22 cellular contexts compared by ENCODE assay signal in the genomic region with DNA sequence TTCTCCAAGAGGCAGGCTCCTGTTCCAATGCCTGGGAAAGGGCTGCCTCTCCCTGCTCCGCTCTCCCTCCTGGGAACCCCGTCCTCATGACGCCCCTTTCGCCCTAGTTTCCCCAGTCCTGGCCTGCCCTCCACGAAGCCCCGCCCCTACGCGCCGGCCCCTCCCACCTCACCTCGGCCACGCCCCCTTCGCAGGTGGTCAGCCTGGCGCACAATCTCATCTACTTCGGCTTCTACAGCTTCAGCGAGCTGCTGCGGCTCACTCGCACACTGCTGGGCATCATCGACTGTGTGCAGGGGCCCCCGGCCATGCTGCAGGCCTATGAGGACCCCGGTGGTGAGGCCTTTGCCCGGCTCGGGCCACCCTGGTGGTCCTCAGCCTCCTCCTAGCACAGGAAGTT. TPM values are rescaled to one million over a fixed set of nuclear protein-coding genes. Genes with fewer than 3 reads are reported as not detected.
DNase-seq lines count a peak whose midpoint lies in the region; ATAC-seq and TF ChIP-seq lines count a peak whose summit lies in the region.
"Had no signal": no experiment of that assay in that cellular context is flagged by ENCODE, and none has a peak within 500 bp of the region (broad histone marks: within the 10 kb centered on the region; RNA-seq: fewer than 3 reads in every experiment).

No MANE protein-coding gene starts in this region.

- H3K27me3 Mint-ChIP-seq in H9 (ENCODE audit: low read depth) (no peaks in the 10 kb centered on the region; the same call in 1 of the 2 replicates), neural progenitor cell (ENCODE audit: insufficient read depth, low read depth) (peaks cover 5% of the 10 kb centered on the region)

- H2BK20ac ChIP-seq in H9 (ENCODE audit: low read depth, low read length, poor library complexity, severe bottlenecking), result no peak overlapping the region

- H2BK5ac ChIP-seq in H9 (ENCODE audit: insufficient read length, low read length), result no peak overlapping the region

- H2AFZ ChIP-seq in H9 (ENCODE audit: low read length), result no peak overlapping the region
- H2AFZ ChIP-seq in neural progenitor cell (replicated peaks), result no peak overlapping the region
- H2AFZ ChIP-seq: GM23248 had no signal

- no CpG with 5 or more reads among the region's 22 CpGs for WGBS in H9 (ENCODE audit: extremely low coverage, insufficient read length, low lambda C conversion rate)

- DNase-seq in COLO829 (ENCODE audit: low spot score) (peak; percentile 25), H9 (peak; percentile 70), epithelial cell of prostate (ENCODE audit: low read depth, low spot score) (no peak), neural progenitor cell (ENCODE audit: low spot score) (peak; percentile 20), GOT3 (lab: John Stamatoyannopoulos, UW) (no peak), NCI-H345 (lab: John Stamatoyannopoulos, UW) (no peak)
- DNase-seq: BE2C, DMS79, KBM-7, NCI-H1092 treated with DMSO at 0.1 percent for 48 hours, NCI-H1436 treated with DMSO at 0.1 percent for 48 hours, NCI-H2029, NCI-H2227 treated with DMSO at 0.1 percent for 48 hours, NCI-H524 treated with DMSO at 0.1 percent for 48 hours, NCI-H82 had no signal

- H3T11ph ChIP-seq in H9 (ENCODE audit: low read length), result no peak overlapping the region

- no peak for TF ChIP-seq CTCF in H9 (conservative IDR thresholded peaks at IDR 0.05)
- no peak for TF ChIP-seq CTCF in neural progenitor cell (IDR thresholded peaks at IDR 0.05)

- no peak overlapping the region for H2BK12ac ChIP-seq in H9 (ENCODE audit: insufficient read length, low read depth, low read length)

- H3K27ac Mint-ChIP-seq in H9 (no peak overlapping the region; a peak in 1 of 7 replicates), neural progenitor cell (no peak overlapping the region)

- no peak overlapping the region for H3K56ac ChIP-seq in H9 (ENCODE audit: insufficient read length, low read depth, low read length)

- H3K4me3 Mint-ChIP-seq in H9 (no peak overlapping the region), neural progenitor cell (no peak overlapping the region)

- H3K36me3 Mint-ChIP-seq in H9 (ENCODE audit: insufficient read depth in 1 of 3, low read depth in 3 of 3) (peaks cover 27 to 77% (median 52%) of the 10 kb centered on the region in 3 experiments; a peak in 6 of 7 replicates), neural progenitor cell (no peaks in the 10 kb centered on the region)

- H3K4me1 ChIP-seq in H9 (ENCODE audit: insufficient read depth, low read length) (no peaks in the 10 kb centered on the region), neural progenitor cell (peaks cover 16% of the 10 kb centered on the region)

- peaks cover 7% of the 10 kb centered on the region for H3F3A ChIP-seq in neural progenitor cell (ENCODE audit: low read depth)

- no peak overlapping the region for H3K23ac ChIP-seq in H9 (ENCODE audit: insufficient read length, low read depth, low read length)

- H2AK5ac ChIP-seq in H9 (ENCODE audit: insufficient read length, low read length), result no peak overlapping the region

- ATAC-seq in GM19035 (IDR thresholded peaks at IDR 0.05; ENCODE audit: unreplicated experiment) (no peak), HG03039 (IDR thresholded peaks at IDR 0.05; ENCODE audit: unreplicated experiment) (no peak)
- ATAC-seq: HepG2, Panc1 had no signal

- no peaks in the 10 kb centered on the region for H3K36me3 ChIP-seq in neural progenitor cell
- H3K36me3 ChIP-seq: BE2C had no signal

- H3K18ac ChIP-seq in H9 (ENCODE audit: insufficient read length, low read depth, low read length), result no peak overlapping the region

- no peaks in the 10 kb centered on the region for H3K9me3 ChIP-seq in H9 (ENCODE audit: control insufficient read depth, low read depth, low read length)
- no peaks in the 10 kb centered on the region for H3K9me3 ChIP-seq in neural progenitor cell (ENCODE audit: low read depth)
- H3K9me3 ChIP-seq: BE2C, SJSA1 had no signal

- H3K27me3 ChIP-seq in H9 (ENCODE audit: insufficient read depth, low read length), result no peaks in the 10 kb centered on the region
- H3K27me3 ChIP-seq in neural progenitor cell, result no peaks in the 10 kb centered on the region
- H3K27me3 ChIP-seq: BE2C, SJSA1 had no signal

- H3K4me2 ChIP-seq in H9 (ENCODE audit: insufficient read depth, insufficient read length, low read length) (no peak overlapping the region), neural progenitor cell (no peak overlapping the region)

- H4K8ac ChIP-seq in H9 (replicated peaks; ENCODE audit: insufficient read length, low read depth, low read length), result no peak overlapping the region

- no peak overlapping the region for H3K14ac ChIP-seq in H9 (ENCODE audit: insufficient read depth, low read length)

- no peak overlapping the region for H2BK120ac ChIP-seq in H9 (ENCODE audit: low read depth, low read length, poor library complexity, severe bottlenecking)

- H3K4me3 ChIP-seq in neural progenitor cell, result no peak overlapping the region
- H3K4me3 ChIP-seq: GM23248, SJSA1 had no signal

- H3K4ac ChIP-seq in H9 (ENCODE audit: low read depth, low read length), result no peak overlapping the region

- H3K4me1 Mint-ChIP-seq in H9, result peaks cover 0 to 11% of the 10 kb centered on the region in 2 experiments; a peak in 2 of 4 replicates
- H3K4me1 Mint-ChIP-seq in neural progenitor cell, result peaks cover 23% of the 10 kb centered on the region

- H4K5ac ChIP-seq in H9 (ENCODE audit: insufficient read length, low read depth, low read length), result no peak overlapping the region

- no peaks in the 10 kb centered on the region for H3K79me1 ChIP-seq in H9 (ENCODE audit: insufficient read depth, low read depth, low read length, poor library complexity, severe bottlenecking)

- H2BK15ac ChIP-seq in H9 (ENCODE audit: low read depth, low read length), result no peak overlapping the region

- H3K9me3 Mint-ChIP-seq in H9, result no peaks in the 10 kb centered on the region; a peak in 1 of 5 replicates
- no peaks in the 10 kb centered on the region for H3K9me3 Mint-ChIP-seq in neural progenitor cell

- H3K9ac ChIP-seq in H9 (ENCODE audit: extremely low read depth, insufficient read length, low read length), result no peak overlapping the region
- H3K9ac ChIP-seq in neural progenitor cell, result no peak overlapping the region
- H3K9ac ChIP-seq: GM23248 had no signal

- H3K27ac ChIP-seq in H9 (ENCODE audit: insufficient read length, low read depth, low read length), result no peak overlapping the region
- H3K27ac ChIP-seq in epithelial cell of prostate, result peak overlapping the region; percentile 73
- H3K27ac ChIP-seq in neural progenitor cell, result no peak overlapping the region
- H3K27ac ChIP-seq: GM23248, HL-60, SJSA1 had no signal

- no peaks in the 10 kb centered on the region for H3K23me2 ChIP-seq in H9 (ENCODE audit: insufficient read length, low read depth, low read length, poor library complexity, severe bottlenecking)

- no peaks in the 10 kb centered on the region for H4K20me1 ChIP-seq in H9 (ENCODE audit: control insufficient read depth, insufficient read depth, insufficient read length)
- no peaks in the 10 kb centered on the region for H4K20me1 ChIP-seq in neural progenitor cell (ENCODE audit: low read depth)

- H3K79me2 ChIP-seq in H9 (ENCODE audit: insufficient read depth, low read length) (no peaks in the 10 kb centered on the region), neural progenitor cell (ENCODE audit: low read depth) (no peaks in the 10 kb centered on the region)

- H4K91ac ChIP-seq in H9 (ENCODE audit: insufficient read length, low read depth, low read length), result no peak overlapping the region

RNA-seq across cellular contexts. Expression of gene UQCC2, which starts 40.5 kb away (rescaled TPM):
- total RNA-seq in H9 (2021) (134 and 140 TPM in 2 replicates), neural progenitor cell (ENCODE audit: low replicate concordance) (47.7 and 95.9 TPM in 2 replicates)

RNA-seq across cellular contexts. Expression of gene ITPR3, which starts 49.8 kb away (rescaled TPM):
- total RNA-seq in H9 (2021) (39.1 and 40.3 TPM in 2 replicates), neural progenitor cell (ENCODE audit: low replicate concordance) (1.5 and 3.4 TPM in 2 replicates)

Comparison
In these comparisons a context has a peak if more than half of its experiments do, and no peak if none do; other contexts are left out.
1. DNase-seq: peak in COLO829 (single experiment), H9 (single experiment) and neural progenitor cell (single experiment); none in epithelial cell of prostate (single experiment), GOT3 (single experiment) and NCI-H345 (single experiment).